In genomic region chr16:8673611-8674412, GRCh38 we compare ENCODE assay signal across 8 cellular contexts. TPM values are rescaled to one million over a fixed set of nuclear protein-coding genes. Genes with fewer than 3 reads are reported as not detected.
DNase-seq lines count a peak whose midpoint lies in the region; ATAC-seq and TF ChIP-seq lines count a peak whose summit lies in the region.

No MANE protein-coding gene starts in this region.

- no peaks in the 10 kb centered on the region for H3K36me3 ChIP-seq in iPS-20b (ENCODE audit: insufficient read depth, low read depth, low read length)
- H3K36me3 ChIP-seq in stomach: peaks cover 0 to 8% (median 2%) of the 10 kb centered on the region in 4 donors

- peaks cover 36% of the 10 kb centered on the region for H3K27me3 ChIP-seq in iPS-20b (ENCODE audit: insufficient read depth, low read length)
- H3K27me3 ChIP-seq in stomach: no peaks in the 10 kb centered on the region

- H3K27ac Mint-ChIP-seq in activated naive CD4-positive, alpha-beta T cell treated with anti-CD3 and anti-CD28 coated beads for 36 hours: no peak overlapping the region
- H3K27ac Mint-ChIP-seq in activated T-helper 17 cell treated with anti-CD3 and anti-CD28 coated beads, Interleukin-2, amount 50 U/mL, for 72 hours: peak overlapping the region; percentile 63

- WGBS in stomach, 5 donors: 11 to 16% (median 13%) methylated on average over 16 to 24 of the region's 24 CpGs

- peak; percentile 28 for ATAC-seq in HG03060 (IDR thresholded peaks at IDR 0.05; ENCODE audit: low read depth, unreplicated experiment)
- ATAC-seq in activated T-helper 17 cell treated with anti-CD3 and anti-CD28 coated beads, Interleukin-2, amount 50 U/mL, for 72 hours (replicated peaks): no peak

- no peak for TF ChIP-seq CTCF in stomach (IDR thresholded peaks at IDR 0.05)

- H3K9me3 Mint-ChIP-seq in activated naive CD4-positive, alpha-beta T cell treated with anti-CD3 and anti-CD28 coated beads for 36 hours: no peaks in the 10 kb centered on the region
- no peaks in the 10 kb centered on the region for H3K9me3 Mint-ChIP-seq in activated T-helper 17 cell treated with anti-CD3 and anti-CD28 coated beads, Interleukin-2, amount 50 U/mL, for 72 hours

- H3K27ac ChIP-seq in iPS-20b (ENCODE audit: low read length) (no peak overlapping the region), stomach (peak overlapping the region; percentile 36 to 73 (median 68))

- H3K27me3 Mint-ChIP-seq in activated naive CD4-positive, alpha-beta T cell treated with anti-CD3 and anti-CD28 coated beads for 36 hours (ENCODE audit: low read depth): no peaks in the 10 kb centered on the region
- H3K27me3 Mint-ChIP-seq in activated T-helper 17 cell treated with anti-CD3 and anti-CD28 coated beads, Interleukin-2, amount 50 U/mL, for 72 hours: no peaks in the 10 kb centered on the region

- intact Hi-C loops in activated naive CD4-positive, alpha-beta T cell treated with anti-CD3 and anti-CD28 coated beads for 36 hours (cut with micrococcal nuclease): loop anchor here (2.0 kb wide), 3 partner anchors 53 to 453 kb away; partner anchors contain the start of genes CARHSP1 and METTL22
- intact Hi-C loops in stomach (cut with DNase I; ENCODE audit: low total_unique reads): loop anchor here (5.0 kb wide), 1 partner anchor 203 kb away; no protein-coding TSS in a partner anchor

- H3K9me3 ChIP-seq in iPS-20b (ENCODE audit: insufficient read depth, low read depth, low read length) (no peaks in the 10 kb centered on the region), stomach (no peaks in the 10 kb centered on the region)

- DNase-seq in activated naive CD4-positive, alpha-beta T cell treated with anti-CD3 and anti-CD28 coated beads for 36 hours: no peak
- no peak for DNase-seq in activated naive CD4-positive, alpha-beta T cell treated with anti-CD3 and anti-CD28 coated beads, Interleukin-2, amount 50 U/mL, for 16 hours
- no peak for DNase-seq in stomach
- no peak for DNase-seq in SHP77 (lab: John Stamatoyannopoulos, UW)
- DNase-seq in NCI-H1417 treated with DMSO at 0.1 percent for 48 hours (lab: John Stamatoyannopoulos, UW): no peak

- H3K4me1 ChIP-seq in iPS-20b (ENCODE audit: insufficient read depth, low read length) (no peaks in the 10 kb centered on the region), stomach (peaks cover 11 to 29% (median 20%) of the 10 kb centered on the region in 4 donors)

- H3K36me3 Mint-ChIP-seq in activated naive CD4-positive, alpha-beta T cell treated with anti-CD3 and anti-CD28 coated beads for 36 hours (ENCODE audit: low read depth): no peaks in the 10 kb centered on the region
- H3K36me3 Mint-ChIP-seq in activated T-helper 17 cell treated with anti-CD3 and anti-CD28 coated beads, Interleukin-2, amount 50 U/mL, for 72 hours (ENCODE audit: low read depth): peaks cover 5% of the 10 kb centered on the region

- TF ChIP-seq EP300 in stomach (IDR thresholded peaks at IDR 0.05): no peak

- peak overlapping the region; percentile 47; the same call in 1 of the 2 replicates for H3K9ac ChIP-seq in iPS-20b (ENCODE audit: low read depth, low read length)

- H3K4me3 Mint-ChIP-seq in activated naive CD4-positive, alpha-beta T cell treated with anti-CD3 and anti-CD28 coated beads for 36 hours: peak overlapping the region; percentile 66
- H3K4me3 Mint-ChIP-seq in activated T-helper 17 cell treated with anti-CD3 and anti-CD28 coated beads, Interleukin-2, amount 50 U/mL, for 72 hours: peak overlapping the region; percentile 88

- H3K4me3 ChIP-seq in iPS-20b (ENCODE audit: low read length) (peak overlapping the region; percentile 91), stomach (peak overlapping the region; percentile 60 to 85 (median 74))

- CTCF ChIA-PET in activated naive CD4-positive, alpha-beta T cell treated with anti-CD3 and anti-CD28 coated beads for 36 hours (lab: Charles Lee): interaction anchor here (0.6 to 2.4 kb wide), 3 partner anchors 101 to 207 kb away, joined by 3 to 10 read pairs (median 4); no protein-coding TSS in a partner anchor

- peaks cover 17% of the 10 kb centered on the region for H3K4me1 Mint-ChIP-seq in activated naive CD4-positive, alpha-beta T cell treated with anti-CD3 and anti-CD28 coated beads for 36 hours (ENCODE audit: low read depth)
- H3K4me1 Mint-ChIP-seq in activated T-helper 17 cell treated with anti-CD3 and anti-CD28 coated beads, Interleukin-2, amount 50 U/mL, for 72 hours: peaks cover 10% of the 10 kb centered on the region

- no peak for TF ChIP-seq POLR2A in stomach (IDR thresholded peaks at IDR 0.05)

RNA-seq across cellular contexts. Expression of gene ABAT, which starts 0.6 kb away (rescaled TPM):
- total RNA-seq in activated naive CD4-positive, alpha-beta T cell treated with anti-CD3 and anti-CD28 coated beads for 36 hours: 1 to 10 TPM; 2.7 to 3.1 TPM
- total RNA-seq in activated T-helper 17 cell treated with anti-CD3 and anti-CD28 coated beads, Interleukin-2, amount 50 U/mL, for 72 hours: 10 to 100 TPM in 1 of 2 donors, 1 to 10 TPM in 1; 4.8 to 10.4 TPM
- 10 to 100 TPM in 2 of 5 donors, 1 to 10 TPM in 3; 2.9 to 10.3 (median 8.8) TPM for total RNA-seq in stomach
- 1 to 10 TPM; 3.9 to 5.4 (median 5.2) TPM for polyA plus RNA-seq in stomach

RNA-seq across cellular contexts. Expression of gene METTL22, which starts 52.3 kb away (rescaled TPM):
- 10 to 100 TPM; 43.2 to 48.4 TPM for total RNA-seq in activated naive CD4-positive, alpha-beta T cell treated with anti-CD3 and anti-CD28 coated beads for 36 hours
- total RNA-seq in activated T-helper 17 cell treated with anti-CD3 and anti-CD28 coated beads, Interleukin-2, amount 50 U/mL, for 72 hours: 10 to 100 TPM; 28.7 to 40.6 TPM
- 100 to 1,000 TPM in 2 of 5 donors, 10 to 100 TPM in 2, 1 to 10 TPM in 1; 8.8 to 186 (median 53.2) TPM for total RNA-seq in stomach
- polyA plus RNA-seq in stomach: 10 to 100 TPM; 17.9 to 23.5 (median 23.3) TPM
